Comparison of ENCODE assay signal across 16 cellular contexts in genomic region chr2:84874381-84875212, GRCh38. TPM values are rescaled to one million over a fixed set of nuclear protein-coding genes. Genes with fewer than 3 reads are reported as not detected.
DNase-seq lines count a peak whose midpoint lies in the region; ATAC-seq, FAIRE-seq and TF ChIP-seq lines count a peak whose summit lies in the region.
"Had no signal": no experiment of that assay in that cellular context is flagged by ENCODE, and none has a peak within 500 bp of the region (broad histone marks: within the 10 kb centered on the region; RNA-seq: fewer than 3 reads in every experiment).

No MANE protein-coding gene starts in this region.

- peak; percentile 45 for DNase-seq in activated CD8-positive, alpha-beta memory T cell treated with anti-CD3 and anti-CD28 coated beads, Interleukin-2, amount 50 U/mL, for 48 hours
- no peak for DNase-seq in activated CD8-positive, alpha-beta memory T cell treated with anti-CD3 and anti-CD28 coated beads, Interleukin-2, amount 50 U/mL, for 4 hours
- peak; percentile 18 for DNase-seq in activated CD4-positive, alpha-beta T cell treated with anti-CD3 and anti-CD28 coated beads for 48 hours
- DNase-seq in choroid plexus epithelial cell (ENCODE audit: low read depth), result peak; percentile 58
- peak; percentile 73 for DNase-seq in renal cortical epithelial cell (ENCODE audit: low read depth)
- DNase-seq in NCI-H2227 (lab: John Stamatoyannopoulos, UW; ENCODE audit: unreplicated experiment), result no peak
- DNase-seq in RCC 7860 (ENCODE audit: low spot score), result no peak
- DNase-seq: activated gamma-delta T cell treated with Interleukin-2 at 50 U/mL for 16 hours, NCI-H1092, NCI-H446, pancreas, trophoblast cell had no signal

- no peak for ATAC-seq in HG03196 (IDR thresholded peaks at IDR 0.05; ENCODE audit: unreplicated experiment)
- ATAC-seq: pancreas, WTC11 had no signal

- FAIRE-seq in RCC 7860 (lab: Jason Lieb, UNC), result no peak
- FAIRE-seq: colon, pancreas had no signal

- no peak for TF ChIP-seq CTCF in choroid plexus epithelial cell (conservative IDR thresholded peaks at IDR 0.05; ENCODE audit: low read depth, low read length)

- no peak overlapping the region for H3K4me3 ChIP-seq in choroid plexus epithelial cell (ENCODE audit: low read depth, low read length)
- H3K4me3 ChIP-seq: pancreas, SK-N-MC had no signal

RNA-seq across cellular contexts. Expression of gene TRABD2A, which starts 6.3 kb away (rescaled TPM):
- 1.1 and 3.1 TPM in 2 replicates for total RNA-seq in renal cortical epithelial cell

RNA-seq across cellular contexts. Expression of gene TMSB10, which starts 30.9 kb away (rescaled TPM):
- 4,859 and 12,113 TPM in 2 replicates for total RNA-seq in renal cortical epithelial cell

Comparison
In these comparisons a context has a peak if more than half of its experiments do, and no peak if none do; other contexts are left out.
1. DNase-seq: peak in activated CD8-positive, alpha-beta memory T cell treated with anti-CD3 and anti-CD28 coated beads, Interleukin-2, amount 50 U/mL, for 48 hours (single experiment), activated CD4-positive, alpha-beta T cell treated with anti-CD3 and anti-CD28 coated beads for 48 hours (single experiment), choroid plexus epithelial cell (single experiment) and renal cortical epithelial cell (single experiment); none in activated CD8-positive, alpha-beta memory T cell treated with anti-CD3 and anti-CD28 coated beads, Interleukin-2, amount 50 U/mL, for 4 hours (single experiment), NCI-H2227 (single experiment) and RCC 7860 (single experiment).